25 cellular contexts compared by ENCODE assay signal in genomic region chr3:70880416-70880815, GRCh38.
"Had no signal": no experiment of that assay in that cellular context is flagged by ENCODE, and none has a peak within 500 bp of the region (broad histone marks: within the 10 kb centered on the region; RNA-seq: fewer than 3 reads in every experiment).

No MANE protein-coding gene starts in this region.

- H3K9me3 ChIP-seq: mucosa of descending colon, ovary, testis, thyroid gland, transverse colon, upper lobe of left lung, vagina had no signal

- H3K9me3 Mint-ChIP-seq: natural killer cell treated with Interleukin-12 subunit alpha and Interleukin-12 subunit beta and Interleukin-15 and Interleukin-18, amount 100 ng/mL, for 72 hours had no signal

- ATAC-seq: mucosa of descending colon; naive thymus-derived CD4-positive, alpha-beta T cell; natural killer cell treated with Interleukin-12 subunit alpha and Interleukin-12 subunit beta and Interleukin-15 and Interleukin-18, amount 100 ng/mL, for 72 hours; sciatic nerve; stimulated activated naive B cell treated with anti-CD40 and anti-IgM and Interleukin-4, amounts not matched to agents 10 μg/mL and 1 μg/mL and 100 μg/mL, for 72 hours; stimulated activated naive CD8-positive, alpha-beta T cell treated with anti-CD3 and anti-CD28 coated beads, Interleukin-15, Interleukin-2, amounts not matched to agents 100 U/mL and 50 U/mL, for 24 hours had no signal

- H3K27me3 Mint-ChIP-seq: progenitor cell of endocrine pancreas had no signal

- H3K4me1 ChIP-seq: left ventricle myocardium inferior, right atrium auricular region, stomach, testis, thyroid gland, transverse colon, upper lobe of left lung, vagina had no signal

- H3K4me3 Mint-ChIP-seq: memory B cell; naive thymus-derived CD4-positive, alpha-beta T cell; natural killer cell treated with Interleukin-12 subunit alpha and Interleukin-12 subunit beta and Interleukin-15 and Interleukin-18, amount 100 ng/mL, for 72 hours; stimulated activated naive B cell treated with anti-CD40 and anti-IgM and Interleukin-4, amounts not matched to agents 10 μg/mL and 1 μg/mL and 100 μg/mL, for 72 hours had no signal

- H3K36me3 Mint-ChIP-seq: memory B cell; natural killer cell treated with Interleukin-12 subunit alpha and Interleukin-12 subunit beta and Interleukin-15 and Interleukin-18, amount 100 ng/mL, for 72 hours; stimulated activated naive B cell treated with anti-CD40 and anti-IgM and Interleukin-4, amounts not matched to agents 10 μg/mL and 1 μg/mL and 100 μg/mL, for 72 hours had no signal

- DNase-seq: islet precursor cell; left ventricle myocardium inferior; midbrain; mucosa of descending colon; naive thymus-derived CD4-positive, alpha-beta T cell; ovary; stimulated activated CD4-positive, alpha-beta T cell treated with anti-CD3 and anti-CD28 coated beads, Interleukin-12 subunit alpha, Interleukin-12 subunit beta, amount 100 ng/mL, for 4 hours; stimulated activated CD4-positive, alpha-beta T cell treated with anti-CD3 and anti-CD28 coated beads, Interleukin-15, amount 100 ng/mL, for 24 hours; stimulated activated CD4-positive, alpha-beta T cell treated with anti-CD3 and anti-CD28 coated beads, Interleukin-2, amount 100 ng/mL, for 24 hours; stimulated activated CD4-positive, alpha-beta T cell treated with anti-CD3 and anti-CD28 coated beads, Interleukin-4, amount 100 ng/mL, for 1 hour; stimulated activated naive B cell treated with anti-CD40 and anti-IgM and Interleukin-4, amounts not matched to agents 10 μg/mL and 1 μg/mL and 100 μg/mL, for 72 hours; stimulated activated naive CD8-positive, alpha-beta T cell treated with anti-CD3 and anti-CD28 coated beads, Interleukin-15, Interleukin-2, amounts not matched to agents 100 U/mL and 50 U/mL, for 24 hours; stomach; testis; thyroid gland; transverse colon; upper lobe of left lung had no signal

- H3K27ac ChIP-seq: left ventricle myocardium inferior, ovary, right atrium auricular region, stomach, testis, thyroid gland, transverse colon, upper lobe of left lung, vagina had no signal

- H3K27ac Mint-ChIP-seq: memory B cell; naive thymus-derived CD4-positive, alpha-beta T cell; natural killer cell treated with Interleukin-12 subunit alpha and Interleukin-12 subunit beta and Interleukin-15 and Interleukin-18, amount 100 ng/mL, for 72 hours; progenitor cell of endocrine pancreas; stimulated activated naive B cell treated with anti-CD40 and anti-IgM and Interleukin-4, amounts not matched to agents 10 μg/mL and 1 μg/mL and 100 μg/mL, for 72 hours had no signal

- H3K4me3 ChIP-seq: left ventricle myocardium inferior, lung, mucosa of descending colon, ovary, right atrium auricular region, skin epidermis, stomach, testis, thyroid gland, transverse colon, upper lobe of left lung, vagina had no signal

- H3K27me3 ChIP-seq: ovary, right atrium auricular region, stomach, testis, thyroid gland, transverse colon, upper lobe of left lung, vagina had no signal

- H3K4me1 Mint-ChIP-seq: memory B cell; naive thymus-derived CD4-positive, alpha-beta T cell; stimulated activated naive B cell treated with anti-CD40 and anti-IgM and Interleukin-4, amounts not matched to agents 10 μg/mL and 1 μg/mL and 100 μg/mL, for 72 hours had no signal

- H3K36me3 ChIP-seq: left ventricle myocardium inferior, ovary, right atrium auricular region, stomach, thyroid gland, transverse colon, upper lobe of left lung, vagina had no signal
